ENCODE assay signal across 1 cellular context in genomic region chr12:47891356-47891755, GRCh38.
TF ChIP-seq lines count a peak whose summit lies in the region.

No MANE protein-coding gene starts in this region.

TF ChIP-seq in HepG2, 621 proteins besides CTCF, POLR2A, EP300 and RAD21 (continued from another document):
- TF ChIP-seq MAFK (conservative IDR thresholded peaks at IDR 0.05 in 1 of 2, IDR thresholded peaks at IDR 0.05 in 1 of 2; ENCODE audit: low read length in 2 of 2) = peak; percentile 70 to 76
- TF ChIP-seq MAFF (IDR thresholded peaks at IDR 0.05; ENCODE audit: low read depth, low read length) = peak; percentile 52
TF ChIP-seq in HepG2: peak in this region for 2.
